Comparison of ENCODE assay signal across 32 cellular contexts in the genomic region with DNA sequence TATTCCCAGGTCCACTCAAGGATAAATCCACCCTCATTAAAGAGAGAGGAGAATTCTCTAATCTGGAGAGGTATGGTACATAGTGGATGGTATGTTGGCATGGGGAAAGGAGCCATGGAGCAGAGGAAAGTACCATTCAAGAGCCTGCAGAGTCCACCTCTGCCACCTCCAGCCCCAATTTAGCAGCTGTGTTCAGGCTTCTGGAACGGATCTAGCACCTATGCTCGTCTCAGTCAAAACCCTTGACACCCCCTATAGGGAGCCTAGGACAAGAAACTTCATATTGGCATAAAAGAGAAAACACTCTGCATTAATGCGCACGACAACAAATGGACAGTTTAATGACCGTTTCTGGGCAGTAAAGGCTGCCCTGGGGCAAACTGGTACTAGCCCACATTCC.
"Had no signal": no experiment of that assay in that cellular context is flagged by ENCODE, and none has a peak within 500 bp of the region (broad histone marks: within the 10 kb centered on the region; RNA-seq: fewer than 3 reads in every experiment).

No MANE protein-coding gene starts in this region.

- H3K9me3 Mint-ChIP-seq: activated B cell treated with CpG ODN at 0.5 μM for 24 hours; activated CD4-positive, alpha-beta memory T cell treated with anti-CD3 and anti-CD28 coated beads for 36 hours; activated CD4-positive, alpha-beta T cell treated with anti-CD3 and anti-CD28 coated beads, Interleukin-2, amount 10 ng/mL, durations not matched to agents 7 days and 5 days; activated CD8-positive, alpha-beta T cell treated with anti-CD3 and anti-CD28 coated beads for 36 hours; activated naive CD4-positive, alpha-beta T cell treated with anti-CD3 and anti-CD28 coated beads for 36 hours; activated naive CD4-positive, alpha-beta T cell treated with anti-CD3 and anti-CD28 coated beads, Interleukin-2, amount 50 U/mL, for 72 hours; activated naive CD8-positive, alpha-beta T cell treated with anti-CD3 and anti-CD28 coated beads for 36 hours; activated T-cell treated with anti-CD3 and anti-CD28 coated beads, Interleukin-2, amount 50 U/mL, for 4 hours; activated T-cell treated with anti-CD3 and anti-CD28 coated beads, Interleukin-2, amount 50 U/mL, for 72 hours; activated T-helper 1 cell treated with anti-CD3 and anti-CD28 coated beads, Interleukin-12 subunit alpha, Interleukin-12 subunit beta, Interleukin-2, Interleukin-4 antibody, amounts not matched to agents 30 ng/mL and 10 ng/mL and 1 ng/mL, durations not matched to agents 14 hours and 24 hours and 36 hours; activated T-helper 17 cell treated with anti-CD3 and anti-CD28 coated beads, Interleukin-2, amount 50 U/mL, for 72 hours; central memory CD8-positive, alpha-beta T cell; T-helper 1 cell treated with Interleukin-12 subunit alpha and Interleukin-12 subunit beta and Interleukin-4 antibody, amounts not matched to agents 30 μg/mL and 1 μg/mL, for 36 hours; T-helper 2 cell treated with Interferon-gamma antibody and Interleukin-4, amounts not matched to agents 5 μg/mL and 100 μg/mL, for 36 hours had no signal

- DNase-seq: activated B cell treated with CpG ODN at 0.5 μM for 24 hours; activated CD4-positive, alpha-beta memory T cell treated with anti-CD3 and anti-CD28 coated beads for 36 hours; activated CD4-positive, alpha-beta T cell treated with anti-CD3 and anti-CD28 coated beads for 4 hours; activated CD4-positive, alpha-beta T cell treated with anti-CD3 and anti-CD28 coated beads, Interleukin-2, amount 10 ng/mL, durations not matched to agents 7 days and 5 days; activated CD4-positive, CD25-positive, alpha-beta regulatory T cell treated with anti-CD3 and anti-CD28 coated beads, Interleukin-2, amount 50 U/mL, for 72 hours; activated CD8-positive, alpha-beta memory T cell treated with anti-CD3 and anti-CD28 coated beads, Interleukin-2, amount 50 U/mL, for 4 hours; activated CD8-positive, alpha-beta T cell treated with anti-CD3 and anti-CD28 coated beads for 36 hours; activated effector memory CD4-positive, alpha-beta T cell treated with anti-CD3 and anti-CD28 coated beads, Interleukin-2, amount 50 U/mL, for 16 hours; activated gamma-delta T cell treated with Interleukin-2 at 50 U/mL for 16 hours; activated naive CD4-positive, alpha-beta T cell; activated naive CD4-positive, alpha-beta T cell treated with anti-CD3 and anti-CD28 coated beads for 36 hours; activated naive CD4-positive, alpha-beta T cell treated with anti-CD3 and anti-CD28 coated beads, Interleukin-2, amount 50 U/mL, for 16 hours; activated naive CD8-positive, alpha-beta T cell treated with anti-CD3 and anti-CD28 coated beads for 36 hours; activated T-cell treated with anti-CD3 and anti-CD28 coated beads for 4 hours; activated T-cell treated with anti-CD3 and anti-CD28 coated beads, Interleukin-2, amount 50 U/mL, for 1 hour; activated T-cell treated with anti-CD3 and anti-CD28 coated beads, Interleukin-2, amount 50 U/mL, for 4 hours; activated T-cell treated with anti-CD3 and anti-CD28 coated beads, Interleukin-2, amount 50 U/mL, for 72 hours; adrenal gland; amniotic stem cell; aorta; body of pancreas; brain microvascular endothelial cell; cerebellar nuclear complex; T-helper 1 cell; T-helper 2 cell; T-helper 9 cell had no signal

- H3K36me3 Mint-ChIP-seq: activated CD4-positive, alpha-beta memory T cell treated with anti-CD3 and anti-CD28 coated beads for 36 hours; activated naive CD4-positive, alpha-beta T cell treated with anti-CD3 and anti-CD28 coated beads, Interleukin-2, amount 50 U/mL, for 72 hours; activated naive CD8-positive, alpha-beta T cell treated with anti-CD3 and anti-CD28 coated beads for 36 hours had no signal

- H3K27me3 Mint-ChIP-seq: activated CD4-positive, alpha-beta T cell treated with anti-CD3 and anti-CD28 coated beads, Interleukin-2, amount 10 ng/mL, durations not matched to agents 7 days and 5 days had no signal

- H3K4me1 Mint-ChIP-seq: activated B cell treated with CpG ODN at 0.5 μM for 24 hours; activated CD4-positive, alpha-beta T cell treated with anti-CD3 and anti-CD28 coated beads, Interleukin-2, amount 10 ng/mL, durations not matched to agents 7 days and 5 days; activated naive CD8-positive, alpha-beta T cell treated with anti-CD3 and anti-CD28 coated beads for 36 hours; activated T-helper 17 cell treated with anti-CD3 and anti-CD28 coated beads, Interleukin-2, amount 50 U/mL, for 72 hours; central memory CD8-positive, alpha-beta T cell had no signal

- H3K4me3 Mint-ChIP-seq: activated B cell treated with CpG ODN at 0.5 μM for 24 hours; activated CD4-positive, alpha-beta memory T cell treated with anti-CD3 and anti-CD28 coated beads for 36 hours; activated CD4-positive, alpha-beta T cell treated with anti-CD3 and anti-CD28 coated beads, Interleukin-2, amount 10 ng/mL, durations not matched to agents 7 days and 5 days; activated CD8-positive, alpha-beta T cell treated with anti-CD3 and anti-CD28 coated beads for 36 hours; activated naive CD4-positive, alpha-beta T cell treated with anti-CD3 and anti-CD28 coated beads for 36 hours; activated naive CD8-positive, alpha-beta T cell treated with anti-CD3 and anti-CD28 coated beads for 36 hours; activated T-cell treated with anti-CD3 and anti-CD28 coated beads, Interleukin-2, amount 50 U/mL, for 4 hours; activated T-cell treated with anti-CD3 and anti-CD28 coated beads, Interleukin-2, amount 50 U/mL, for 72 hours; activated T-helper 1 cell treated with anti-CD3 and anti-CD28 coated beads, Interleukin-12 subunit alpha, Interleukin-12 subunit beta, Interleukin-2, Interleukin-4 antibody, amounts not matched to agents 30 ng/mL and 10 ng/mL and 1 ng/mL, durations not matched to agents 14 hours and 24 hours and 36 hours; activated T-helper 17 cell treated with anti-CD3 and anti-CD28 coated beads, Interleukin-2, amount 50 U/mL, for 72 hours; central memory CD8-positive, alpha-beta T cell; T-helper 1 cell treated with Interleukin-12 subunit alpha and Interleukin-12 subunit beta and Interleukin-4 antibody, amounts not matched to agents 30 μg/mL and 1 μg/mL, for 36 hours; T-helper 2 cell treated with Interferon-gamma antibody and Interleukin-4, amounts not matched to agents 5 μg/mL and 100 μg/mL, for 36 hours had no signal

- ATAC-seq: activated CD8-positive, alpha-beta T cell treated with anti-CD3 and anti-CD28 coated beads for 36 hours; activated naive CD4-positive, alpha-beta T cell treated with anti-CD3 and anti-CD28 coated beads, Interleukin-2, amount 50 U/mL, for 72 hours; activated T-cell treated with anti-CD3 and anti-CD28 coated beads, Interleukin-2, amount 50 U/mL, for 4 hours; activated T-cell treated with anti-CD3 and anti-CD28 coated beads, Interleukin-2, amount 50 U/mL, for 72 hours; activated T-helper 17 cell treated with anti-CD3 and anti-CD28 coated beads, Interleukin-2, amount 50 U/mL, for 72 hours; body of pancreas had no signal

- H3K27ac Mint-ChIP-seq: activated B cell treated with CpG ODN at 0.5 μM for 24 hours; activated CD4-positive, alpha-beta memory T cell treated with anti-CD3 and anti-CD28 coated beads for 36 hours; activated CD4-positive, alpha-beta T cell treated with anti-CD3 and anti-CD28 coated beads, Interleukin-2, amount 10 ng/mL, durations not matched to agents 7 days and 5 days; activated CD8-positive, alpha-beta T cell treated with anti-CD3 and anti-CD28 coated beads for 36 hours; activated naive CD4-positive, alpha-beta T cell treated with anti-CD3 and anti-CD28 coated beads for 36 hours; activated naive CD4-positive, alpha-beta T cell treated with anti-CD3 and anti-CD28 coated beads, Interleukin-2, amount 50 U/mL, for 72 hours; activated naive CD8-positive, alpha-beta T cell treated with anti-CD3 and anti-CD28 coated beads for 36 hours; activated T-cell treated with anti-CD3 and anti-CD28 coated beads, Interleukin-2, amount 50 U/mL, for 72 hours; activated T-helper 1 cell treated with anti-CD3 and anti-CD28 coated beads, Interleukin-12 subunit alpha, Interleukin-12 subunit beta, Interleukin-2, Interleukin-4 antibody, amounts not matched to agents 30 ng/mL and 10 ng/mL and 1 ng/mL, durations not matched to agents 14 hours and 24 hours and 36 hours; activated T-helper 17 cell treated with anti-CD3 and anti-CD28 coated beads, Interleukin-2, amount 50 U/mL, for 72 hours; T-helper 1 cell treated with Interleukin-12 subunit alpha and Interleukin-12 subunit beta and Interleukin-4 antibody, amounts not matched to agents 30 μg/mL and 1 μg/mL, for 36 hours; T-helper 2 cell treated with Interferon-gamma antibody and Interleukin-4, amounts not matched to agents 5 μg/mL and 100 μg/mL, for 36 hours had no signal
